Comparison of ENCODE assay signal across 8 cellular contexts in the genomic region with DNA sequence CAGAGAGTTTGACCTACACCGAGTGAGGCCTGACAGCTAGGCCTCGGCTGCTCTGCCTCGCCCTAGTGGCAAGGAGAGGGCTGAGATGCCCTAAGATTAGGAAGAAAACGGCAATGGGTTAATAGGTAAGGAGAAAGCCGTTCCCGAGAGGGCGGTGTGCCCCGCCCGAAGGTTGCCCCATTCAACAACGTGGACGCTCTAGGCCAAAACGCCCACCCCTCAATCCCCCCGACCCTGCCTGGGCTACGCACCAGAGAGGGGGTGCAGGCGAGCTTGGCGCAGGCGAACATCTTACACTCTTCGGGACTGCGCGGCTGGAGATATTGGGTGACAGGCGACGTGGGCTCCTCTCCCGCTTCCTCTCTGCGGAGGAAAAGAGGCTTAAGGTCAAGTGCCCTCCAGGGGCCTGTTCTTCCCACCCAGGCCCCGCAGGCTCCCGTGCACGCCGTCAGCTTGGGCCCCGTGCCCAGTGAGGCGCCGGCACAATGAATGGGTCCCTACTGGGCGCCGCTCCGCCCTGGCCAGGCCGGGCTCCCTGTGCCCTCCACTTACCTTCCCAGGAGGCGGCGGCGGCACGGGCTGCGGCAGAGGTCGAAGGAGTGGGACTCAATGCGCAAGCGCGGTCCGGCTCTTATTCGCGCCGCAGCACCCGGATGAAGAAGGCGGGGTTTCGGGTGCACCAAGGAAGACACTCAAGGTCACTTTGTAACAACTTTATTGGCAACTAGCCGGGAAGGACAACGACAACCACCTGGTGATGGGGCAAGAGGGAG. TPM values are rescaled to one million over a fixed set of nuclear protein-coding genes. Genes with fewer than 3 reads are reported as not detected.
A peak's percentile ranks its signal among the peaks of the same experiment; 100 is the strongest.
DNase-seq lines count a peak whose midpoint lies in the region; ATAC-seq and TF ChIP-seq lines count a peak whose summit lies in the region.

Gene ATP5MC3, minus strand, starts transcription at position 607 of the 773 bp plus-strand sequence. Its CDS starts 317 bp downstream, at position 290.

- H3K9ac ChIP-seq in mucosa of stomach (ENCODE audit: low read length), result peak within 1 kb of the TSS; percentile 98

- ATAC-seq in GM21529 (IDR thresholded peaks at IDR 0.05; ENCODE audit: unreplicated experiment), result peak; percentile 87

- peaks cover 51% of the 10 kb centered on the region for H3K79me2 ChIP-seq in PC-9 (ENCODE audit: low read depth)

- POLR2A ChIA-PET in PC-9 (lab: Charles Lee; ENCODE audit: unreplicated experiment), result no interaction called here

- H2AFZ ChIP-seq in PC-9, result peak within 1 kb of the TSS; percentile 99

- TF ChIP-seq POLR2A in erythroblast (IDR thresholded peaks at IDR 0.05; ENCODE audit: low read length), result peak; percentile 88

- peaks cover 18% of the 10 kb centered on the region; the same call in 1 of the 2 replicates for H4K20me1 ChIP-seq in PC-9 (ENCODE audit: insufficient read depth)

- TF ChIP-seq RAD21 in Ishikawa (IDR thresholded peaks at IDR 0.05; ENCODE audit: low read depth), result no peak

- peak; percentile 86 for DNase-seq in DMS153 treated with DMSO at 0.1 percent for 48 hours (lab: John Stamatoyannopoulos, UW; ENCODE audit: unreplicated experiment)
- peak; percentile 90 to 97 for DNase-seq in PC-9
- peak; percentile 92 for DNase-seq in activated T-cell treated with anti-CD3 and anti-CD28 coated beads, Interleukin-2, amount 50 U/mL, for 1 hour
- peak; percentile 95 to 96 for DNase-seq in erythroblast (lab: John Stamatoyannopoulos, UW)
- peak; percentile 75 to 80 for DNase-seq in stimulated activated CD8-positive, alpha-beta memory T cell treated with anti-CD3 and anti-CD28 coated beads, Interleukin-7, amount 100 ng/mL, for 1 hour (ENCODE audit: low read depth in 2 of 2)

- TF ChIP-seq EP300 in Ishikawa (IDR thresholded peaks at IDR 0.05; ENCODE audit: borderline replicate concordance), result no peak

- peak within 1 kb of the TSS; percentile 84 for H3K4me3 ChIP-seq in PC-9
- H3K4me3 ChIP-seq in mucosa of stomach (ENCODE audit: low read length), result peak within 1 kb of the TSS; percentile 93

- intact Hi-C loops in PC-9 (cut with micrococcal nuclease; ENCODE audit: unreplicated experiment), result loop anchor here (1.0 to 10.0 kb wide), 4 partner anchors 13 to 824 kb away; partner anchors contain the start of genes ATF2 and LNPK

- H3F3A ChIP-seq in PC-9 (ENCODE audit: insufficient read depth, low read depth), result peaks cover 34% of the 10 kb centered on the region

- peak; percentile 52 for TF ChIP-seq CTCF in PC-9 (conservative IDR thresholded peaks at IDR 0.05)

- H3K36me3 ChIP-seq in PC-9 (ENCODE audit: low read depth) (peaks cover 35% of the 10 kb centered on the region), mucosa of stomach (ENCODE audit: control insufficient read depth, insufficient read depth, low read length) (no peaks in the 10 kb centered on the region)

- TSS peak; percentile 77 for BruUV-seq in PC-9 (replicated peaks; lab: Mats Ljungman, UMichigan)

- H3K27me3 ChIP-seq in PC-9 (ENCODE audit: insufficient read depth, low read depth) (no peaks in the 10 kb centered on the region), mucosa of stomach (ENCODE audit: control insufficient read depth, insufficient read depth, low read length) (no peaks in the 10 kb centered on the region)

- H3K27ac ChIP-seq in PC-9, result peak within 1 kb of the TSS; percentile 69

- H3K9me2 ChIP-seq in PC-9 (ENCODE audit: insufficient read depth), result 0 out of 2 replicates have a peak, but pooled peaks cover 3% of the 10 kb centered on the region

- CTCF ChIA-PET in PC-9 (lab: Charles Lee), result no interaction called here

- H3K9me3 ChIP-seq in PC-9 (ENCODE audit: insufficient read depth, low read depth), result no peaks in the 10 kb centered on the region
- no peaks in the 10 kb centered on the region for H3K9me3 ChIP-seq in mucosa of stomach (ENCODE audit: control insufficient read depth, low read length)

- peak within 1 kb of the TSS; percentile 87 for H3K4me2 ChIP-seq in PC-9

- peaks cover 44% of the 10 kb centered on the region for H3K4me1 ChIP-seq in PC-9 (replicated peaks; ENCODE audit: insufficient read depth)
- H3K4me1 ChIP-seq in mucosa of stomach (ENCODE audit: control insufficient read depth, insufficient read depth, low read length), result peaks cover 5% of the 10 kb centered on the region

TF ChIP-seq in Ishikawa, 13 proteins besides CTCF, POLR2A, EP300 and RAD21:
- TF ChIP-seq TEAD4 (IDR thresholded peaks at IDR 0.05), result no peak
- no peak for TF ChIP-seq CREB1 (IDR thresholded peaks at IDR 0.05; ENCODE audit: low read depth)
- no peak for TF ChIP-seq REST (IDR thresholded peaks at IDR 0.05; ENCODE audit: low read depth)
- 0 out of 2 replicates have a peak, but pooled peaks have one; percentile 25 for TF ChIP-seq TCF12 (IDR thresholded peaks at IDR 0.05; ENCODE audit: low read depth)
- no peak for TF ChIP-seq CEBPB (IDR thresholded peaks at IDR 0.05)
- 0 out of 2 replicates have a peak, but pooled peaks have one; percentile 38 for TF ChIP-seq ZBTB7A (IDR thresholded peaks at IDR 0.05; ENCODE audit: low read depth)
- peak; percentile 70 for TF ChIP-seq TAF1 (IDR thresholded peaks at IDR 0.05; ENCODE audit: low read depth)
- TF ChIP-seq MAX (IDR thresholded peaks at IDR 0.05), result no peak
- TF ChIP-seq YY1 (IDR thresholded peaks at IDR 0.05; ENCODE audit: low read depth), result peak; percentile 32; the same call in 1 of the 2 replicates

RNA-seq across cellular contexts. Expression of gene ATP5MC3, which starts in this region (rescaled TPM):
- total RNA-seq in PC-9 (2021), result 450 and 528 TPM in 2 replicates

Comparison
In these comparisons a context has a peak if more than half of its experiments do, and no peak if none do; other contexts are left out.
1. Peak in every context shown above with its lines: DNase-seq, ATAC-seq, H3K4me3 ChIP-seq and H3K27ac ChIP-seq.